In the genomic region with DNA sequence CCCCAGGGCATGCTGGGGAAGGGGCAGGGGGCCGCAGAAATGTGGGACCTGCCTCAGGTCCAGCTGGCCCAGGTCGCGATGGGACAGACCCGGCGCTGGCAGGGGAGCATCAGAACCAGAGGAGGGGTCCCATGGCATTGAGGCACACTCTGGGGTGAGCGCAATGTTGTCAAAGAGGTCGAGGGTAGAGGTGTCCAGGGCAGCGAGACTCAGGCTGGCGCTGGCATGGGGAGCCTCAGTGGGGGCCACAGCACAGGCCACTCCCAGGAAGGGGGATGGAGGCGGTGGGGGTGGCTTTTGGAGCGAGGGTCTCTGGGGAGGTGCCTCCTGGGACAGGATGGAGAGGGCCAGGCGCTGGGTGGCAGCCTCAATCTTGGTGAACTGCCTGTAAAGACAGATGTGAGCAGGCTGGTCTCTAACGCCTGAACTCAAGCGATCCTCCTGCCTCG, we compare ENCODE assay signal across 1 cellular context.
TF ChIP-seq lines count a peak whose summit lies in the region.

No MANE protein-coding gene starts in this region.

TF ChIP-seq in GM23338, 12 proteins besides CTCF, POLR2A, EP300 and RAD21 (continued from another document):
- no peak for TF ChIP-seq ZNF462 (CRISPR knock-in tag; IDR thresholded peaks at IDR 0.05)
- no peak for TF ChIP-seq EZH2 (IDR thresholded peaks at IDR 0.05; ENCODE audit: low read depth, unreplicated experiment)
- no peak for TF ChIP-seq CREB1 (CRISPR knock-in tag; IDR thresholded peaks at IDR 0.05; ENCODE audit: low read depth)
- no peak for TF ChIP-seq EZH2phosphoT487 (IDR thresholded peaks at IDR 0.05; ENCODE audit: unreplicated experiment)
- no peak for TF ChIP-seq JUNB (IDR thresholded peaks at IDR 0.05; ENCODE audit: unreplicated experiment)
- no peak for TF ChIP-seq NANOG (IDR thresholded peaks at IDR 0.05; ENCODE audit: borderline replicate concordance)
- TF ChIP-seq STAT1 (IDR thresholded peaks at IDR 0.05; ENCODE audit: unreplicated experiment): no peak
- no peak for TF ChIP-seq ZNF331 (CRISPR knock-in tag; IDR thresholded peaks at IDR 0.05; ENCODE audit: low read depth)
